24 cellular contexts compared by ENCODE assay signal in genomic region chr1:150663322-150663721, GRCh38. TPM values are rescaled to one million over a fixed set of nuclear protein-coding genes. Genes with fewer than 3 reads are reported as not detected.
A peak's percentile ranks its signal among the peaks of the same experiment; 100 is the strongest.
DNase-seq lines count a peak whose midpoint lies in the region; ATAC-seq, FAIRE-seq and TF ChIP-seq lines count a peak whose summit lies in the region.
"Had no signal": no experiment of that assay in that cellular context is flagged by ENCODE, and none has a peak within 500 bp of the region (broad histone marks: within the 10 kb centered on the region; RNA-seq: fewer than 3 reads in every experiment).

No MANE protein-coding gene starts in this region.

- H3K23ac ChIP-seq in IMR-90 (ENCODE audit: low read depth, low read length), result no peak overlapping the region

- H3K79me2 ChIP-seq in HepG2 (ENCODE audit: insufficient read depth, low read length) (no peaks in the 10 kb centered on the region), osteoblast (ENCODE audit: insufficient read depth, low read length) (no peaks in the 10 kb centered on the region)

- TF ChIP-seq POLR2A in HepG2 (IDR thresholded peaks at IDR 0.05; ENCODE audit: insufficient read depth in 1 of 2, low read depth in 2 of 2, low read length in 2 of 2) (no peak), right lobe of liver (IDR thresholded peaks at IDR 0.05) (no peak), IMR-90 (IDR thresholded peaks at IDR 0.05; ENCODE audit: low read depth, low read length) (no peak)

- H2AFZ ChIP-seq in HepG2 (ENCODE audit: low read length) (no peak overlapping the region), IMR-90 (replicated peaks; ENCODE audit: low read length, poor library complexity) (no peak overlapping the region), osteoblast (ENCODE audit: low read length) (no peak overlapping the region)

- no peak for TF ChIP-seq RAD21 in HepG2 (CRISPR knock-in tag; IDR thresholded peaks at IDR 0.05)
- no peak for TF ChIP-seq RAD21 in IMR-90 (IDR thresholded peaks at IDR 0.05; ENCODE audit: low read length)

- no peak overlapping the region for H3K4ac ChIP-seq in IMR-90 (ENCODE audit: low read depth, low read length)

- H3K36me3 ChIP-seq in HepG2 (replicated peaks in 1 of 2; ENCODE audit: control insufficient read depth in 1 of 2, insufficient read depth in 2 of 2, low read length in 2 of 2) (peaks cover 2 to 18% of the 10 kb centered on the region in 2 experiments; a peak in 3 of 5 replicates), right lobe of liver (peaks cover 0 to 18% (median 3%) of the 10 kb centered on the region in 4 donors), IMR-90 (ENCODE audit: control insufficient read depth, insufficient read depth, low read length) (peaks cover 8% of the 10 kb centered on the region), endodermal cell (ENCODE audit: control insufficient read depth, insufficient read depth, low read length) (peaks cover 64% of the 10 kb centered on the region), osteoblast (ENCODE audit: insufficient read depth, low read length) (peaks cover 6% of the 10 kb centered on the region), lower lobe of right lung (peaks cover 51% of the 10 kb centered on the region)

- H4K8ac ChIP-seq in IMR-90 (ENCODE audit: low read depth in 2 of 2, low read length in 2 of 2), result no peak overlapping the region

- no peak overlapping the region for H3K4me3 Mint-ChIP-seq in endodermal cell
- H3K4me3 Mint-ChIP-seq: CD4-positive, alpha-beta memory T cell had no signal

- POLR2A ChIA-PET in HepG2 (lab: Yijun Ruan, JAX) (no interaction called here), IMR-90 (lab: Charles Lee; ENCODE audit: unreplicated experiment) (no interaction called here)

- no peak overlapping the region for H2BK5ac ChIP-seq in IMR-90 (ENCODE audit: low read depth, low read length, poor library complexity, severe bottlenecking)

- TF ChIP-seq CTCF in HepG2 (CRISPR knock-in tag; IDR thresholded peaks at IDR 0.05) (no peak), right lobe of liver (IDR thresholded peaks at IDR 0.05) (no peak), IMR-90 (conservative IDR thresholded peaks at IDR 0.05; ENCODE audit: low read depth, low read length) (no peak), endodermal cell (conservative IDR thresholded peaks at IDR 0.05) (no peak), osteoblast (IDR thresholded peaks at IDR 0.05; ENCODE audit: extremely low read depth, low read depth, low read length) (no peak), lower lobe of right lung (IDR thresholded peaks at IDR 0.05) (no peak)

- peaks cover 72% of the 10 kb centered on the region for H3K36me3 Mint-ChIP-seq in endodermal cell (ENCODE audit: low read depth)

- no peak for ATAC-seq in HepG2
- ATAC-seq in right lobe of liver, result no peak
- ATAC-seq in IMR-90 (ENCODE audit: low read depth), result no peak
- no peak for ATAC-seq in lower lobe of right lung
- ATAC-seq in HG03139 (IDR thresholded peaks at IDR 0.05; ENCODE audit: unreplicated experiment), result no peak
- ATAC-seq: HCT116 had no signal

- H4K5ac ChIP-seq in IMR-90 (ENCODE audit: low read depth, low read length), result no peak overlapping the region

- H3K9me3 ChIP-seq in HepG2 (ENCODE audit: low read length) (no peaks in the 10 kb centered on the region), right lobe of liver (no peaks in the 10 kb centered on the region), IMR-90 (ENCODE audit: control insufficient read depth, insufficient read depth, low read length) (no peaks in the 10 kb centered on the region), endodermal cell (ENCODE audit: control insufficient read depth, low read length) (peaks cover 33% of the 10 kb centered on the region), osteoblast (ENCODE audit: low read depth, low read length) (no peaks in the 10 kb centered on the region), lower lobe of right lung (no peaks in the 10 kb centered on the region)

- dilution Hi-C loops in IMR-90 (cut with HindIII; ENCODE audit: low sequenced_read_pairs, unreplicated experiment), result no loop called here

- intact Hi-C loops in HepG2 (cut with micrococcal nuclease; ENCODE audit: unreplicated experiment), result no loop called here
- intact Hi-C loops in right lobe of liver (cut with DNase I), result no loop called here
- intact Hi-C loops in IMR-90 (cut with micrococcal nuclease), result no loop called here
- intact Hi-C loops in lower lobe of right lung (cut with DNase I), result no loop called here

- no peaks in the 10 kb centered on the region for H3K27me3 Mint-ChIP-seq in endodermal cell (ENCODE audit: insufficient read depth)
- H3K27me3 Mint-ChIP-seq: CD4-positive, alpha-beta memory T cell had no signal

- 90% methylated on average over 8 of the region's 8 CpGs for WGBS in HepG2 (ENCODE audit: low lambda C conversion rate)
- WGBS in right lobe of liver (ENCODE audit: insufficient coverage, low coverage, low lambda C conversion rate, missing lambda C conversion rate), result 88% methylated on average over 8 of the region's 8 CpGs
- WGBS in IMR-90 (ENCODE audit: extremely low coverage in 2 of 2, insufficient read length in 1 of 2), 2 experiments, result no CpG with 5 or more reads among the region's 8 CpGs
- 92 to 96% methylated on average over 7 to 8 of the region's 8 CpGs for WGBS in endodermal cell (ENCODE audit: insufficient coverage in 1 of 2, insufficient read length in 1 of 2), 2 experiments

- DNase-seq in HepG2 (ENCODE audit: low spot score), result no peak
- no peak for DNase-seq in right lobe of liver
- no peak for DNase-seq in IMR-90
- no peak for DNase-seq in endodermal cell
- peak; percentile 25 for DNase-seq in osteoblast (ENCODE audit: insufficient read length, low spot score, missing footprints)
- DNase-seq in lower lobe of right lung, result no peak
- DNase-seq in SIG-M5 (lab: John Stamatoyannopoulos, UW), result no peak
- DNase-seq: 8988T; C1 segment of cervical spinal cord; Calu3; CD4-positive, alpha-beta memory T cell; COR-L47; DMS53; DMS79 treated with DMSO at 0.1 percent for 48 hours; GF-D8; GOT3; H7 had no signal

- no peak overlapping the region for H2BK20ac ChIP-seq in IMR-90 (ENCODE audit: low read depth, low read length)

- peaks cover 23% of the 10 kb centered on the region for H3K9me3 Mint-ChIP-seq in endodermal cell
- H3K9me3 Mint-ChIP-seq: CD4-positive, alpha-beta memory T cell had no signal

- no peak overlapping the region for H2BK15ac ChIP-seq in IMR-90 (ENCODE audit: low read depth, low read length)

- H3K27ac ChIP-seq in HepG2 (ENCODE audit: extremely low read length, insufficient read depth, low read length), result no peak overlapping the region
- H3K27ac ChIP-seq in right lobe of liver, result no peak overlapping the region
- H3K27ac ChIP-seq in IMR-90 (ENCODE audit: insufficient read depth, low read length), result no peak overlapping the region
- H3K27ac ChIP-seq in endodermal cell (ENCODE audit: low read depth, low read length), result no peak overlapping the region
- no peak overlapping the region for H3K27ac ChIP-seq in osteoblast (ENCODE audit: low read depth, low read length)
- H3K27ac ChIP-seq in lower lobe of right lung, result no peak overlapping the region

- H3K4me3 ChIP-seq in HepG2 (replicated peaks in 1 of 3; ENCODE audit: insufficient read depth in 1 of 3, low read depth in 2 of 3, low read length in 3 of 3) (no peak overlapping the region), right lobe of liver (no peak overlapping the region), IMR-90 (ENCODE audit: insufficient read depth, low read depth, low read length) (no peak overlapping the region), endodermal cell (ENCODE audit: low read length) (no peak overlapping the region), osteoblast (ENCODE audit: insufficient read depth, low read length) (no peak overlapping the region), lower lobe of right lung (no peak overlapping the region)

- peak overlapping the region; percentile 56 for H3K27ac Mint-ChIP-seq in endodermal cell

- no peak overlapping the region for H2AK5ac ChIP-seq in IMR-90 (ENCODE audit: low read depth, low read length)

- no peak overlapping the region for H3K56ac ChIP-seq in IMR-90 (ENCODE audit: extremely low read depth, insufficient read depth, low read length)

- no peak overlapping the region for H3K18ac ChIP-seq in IMR-90 (ENCODE audit: low read depth, low read length)

- no peak overlapping the region for H2AK9ac ChIP-seq in IMR-90 (replicated peaks; ENCODE audit: low read depth, low read length, poor library complexity)

- H4K91ac ChIP-seq in IMR-90 (ENCODE audit: insufficient read depth, low read depth, low read length), result no peak overlapping the region

- H4K20me1 ChIP-seq in HepG2 (ENCODE audit: insufficient read depth, low read length) (no peaks in the 10 kb centered on the region), IMR-90 (ENCODE audit: insufficient read depth, low read length) (no peaks in the 10 kb centered on the region), osteoblast (ENCODE audit: insufficient read depth, low read length) (no peaks in the 10 kb centered on the region)

- in situ Hi-C loops in HepG2 (cut with HindIII; ENCODE audit: extremely low pct_ligation_motif_present, low pct_unique_long_range_greater_than_20kb), result no loop called here
- in situ Hi-C loops in IMR-90 (cut with MboI; ENCODE audit: low sequenced_read_pairs), result no loop called here

- H3K27me3 ChIP-seq in HepG2 (ENCODE audit: control insufficient read depth in 1 of 2, insufficient read depth in 2 of 2, low read length in 2 of 2) (no peaks in the 10 kb centered on the region), right lobe of liver (no peaks in the 10 kb centered on the region), IMR-90 (ENCODE audit: control insufficient read depth, insufficient read depth, low read length) (no peaks in the 10 kb centered on the region), endodermal cell (ENCODE audit: control insufficient read depth, insufficient read depth, low read length, poor library complexity, severe bottlenecking) (no peaks in the 10 kb centered on the region), osteoblast (ENCODE audit: insufficient read depth, low read length) (no peaks in the 10 kb centered on the region), lower lobe of right lung (ENCODE audit: low read depth) (no peaks in the 10 kb centered on the region)

- FAIRE-seq in HepG2 (lab: Jason Lieb, UNC), result no peak
- FAIRE-seq: GM12891, GM18507 had no signal

- BruUV-seq in HepG2 (replicated peaks; lab: Mats Ljungman, UMichigan) (no TSS peak), IMR-90 (replicated peaks; lab: Mats Ljungman, UMichigan) (no TSS peak)

- H3K14ac ChIP-seq in IMR-90 (replicated peaks; ENCODE audit: low read depth, low read length), result no peak overlapping the region

- H2BK120ac ChIP-seq in IMR-90 (ENCODE audit: low read depth, low read length), result no peak overlapping the region

- H3K4me1 ChIP-seq in HepG2 (ENCODE audit: insufficient read depth, low read length) (peaks cover 15% of the 10 kb centered on the region), right lobe of liver (peaks cover 0 to 12% (median 5%) of the 10 kb centered on the region in 4 donors), IMR-90 (ENCODE audit: control insufficient read depth, insufficient read depth, low read length) (no peaks in the 10 kb centered on the region), endodermal cell (ENCODE audit: control insufficient read depth, insufficient read depth, low read length) (no peaks in the 10 kb centered on the region), osteoblast (ENCODE audit: insufficient read depth, low read length) (no peaks in the 10 kb centered on the region), lower lobe of right lung (no peaks in the 10 kb centered on the region)

- H3K4me2 ChIP-seq in HepG2 (ENCODE audit: low read depth, low read length), result no peak overlapping the region
- no peak overlapping the region for H3K4me2 ChIP-seq in IMR-90 (ENCODE audit: low read depth, low read length)
- H3K4me2 ChIP-seq in osteoblast (ENCODE audit: insufficient read depth, low read length), result no peak overlapping the region

- H3K9ac ChIP-seq in HepG2 (ENCODE audit: insufficient read depth, low read depth, low read length), result no peak overlapping the region
- no peak overlapping the region for H3K9ac ChIP-seq in IMR-90 (ENCODE audit: low read depth, low read length)
- no peak overlapping the region for H3K9ac ChIP-seq in endodermal cell (ENCODE audit: extremely low read depth, low read length, poor library complexity, severe bottlenecking)

- H3K4me1 Mint-ChIP-seq in endodermal cell, result no peaks in the 10 kb centered on the region

- TF ChIP-seq EP300 in HepG2 (IDR thresholded peaks at IDR 0.05; ENCODE audit: low read depth in 2 of 2, low read length in 2 of 2) (no peak), HepG2 (CRISPR knock-in tag; IDR thresholded peaks at IDR 0.05; ENCODE audit: borderline replicate concordance) (no peak)

- H3K9me1 ChIP-seq in IMR-90 (ENCODE audit: insufficient read depth, low read length), result no peaks in the 10 kb centered on the region

- 0 out of 4 replicates have a peak, but pooled peaks cover 0 to under 1% of the 10 kb centered on the region in 2 experiments for H3K79me1 ChIP-seq in IMR-90 (ENCODE audit: low read depth in 1 of 2, low read length in 2 of 2)

- CTCF ChIA-PET in HepG2 (lab: Yijun Ruan, JAX; ENCODE audit: low intra/inter-chr PET ratio, low total read pairs), result no interaction called here
- CTCF ChIA-PET in IMR-90 (lab: Yijun Ruan, JAX), result no interaction called here

RNA-seq across cellular contexts. Expression of gene GOLPH3L, which starts 33.6 kb away (rescaled TPM):
- total RNA-seq in HepG2 (2016; rRNA removed; fragmentation: Illumina TruSeq; extraction: Trizol) (12.8 and 19.3 TPM in 2 replicates), right lobe of liver (10 to 100 TPM in 4 of 6 experiments, 1 to 10 TPM in 2; 4.1 to 15.3 (median 11.2) TPM), IMR-90 (2012; rRNA removed) (9.5 and 11.7 TPM in 2 replicates), endodermal cell (10 to 100 TPM; 45.1 to 45.2 TPM), osteoblast (17.0 and 18.0 TPM in 2 replicates), lower lobe of right lung (32.5 TPM)
- total RNA-seq in HepG2 (2016; cell fraction: cytosol; rRNA removed; fragmentation: Illumina TruSeq; extraction: Trizol; ENCODE audit: low read depth), result 3.3 and 4.3 TPM in 2 replicates
- 12.3 and 19.1 TPM in 2 replicates for total RNA-seq in HepG2 (2016; cell fraction: insoluble cytoplasmic fraction; rRNA removed; fragmentation: Illumina TruSeq; extraction: Trizol)
- total RNA-seq in HepG2 (2016; cell fraction: membrane; rRNA removed; fragmentation: Illumina TruSeq; extraction: Trizol), result 8.7 and 9.3 TPM in 2 replicates
- total RNA-seq in HepG2 (2016; cell fraction: nucleus; rRNA removed; fragmentation: Illumina TruSeq; extraction: Trizol), result 7.7 and 10.1 TPM in 2 replicates
- polyA plus RNA-seq in HepG2 (2011; rRNA removed) (6.6 and 8.2 TPM in 2 replicates), IMR-90 (2012; rRNA removed) (8.7 and 11.0 TPM in 2 replicates)
- polyA plus RNA-seq in HepG2 (2011; cell fraction: cytosol; rRNA removed), result 4.6 and 5.6 TPM in 2 replicates
- polyA plus RNA-seq in HepG2 (2011; cell fraction: nucleus; rRNA removed), result 1.5 and 2.1 TPM in 2 replicates
- polyA plus RNA-seq in HepG2 (2012), result 9.0 and 11.6 TPM in 2 replicates
- 1.8 and 2.2 TPM in 2 replicates for polyA plus RNA-seq in HepG2 (2016; cell fraction: cytosol; fragmentation: Illumina TruSeq; extraction: Trizol; ENCODE audit: low read depth)
- polyA plus RNA-seq in HepG2 (2016; cell fraction: insoluble cytoplasmic fraction; fragmentation: Illumina TruSeq; extraction: Trizol; ENCODE audit: low read depth), result 23.2 and 27.6 TPM in 2 replicates
- polyA plus RNA-seq in HepG2 (2016; cell fraction: membrane; fragmentation: Illumina TruSeq; extraction: Trizol; ENCODE audit: low read depth), result 5.9 and 6.0 TPM in 2 replicates
- polyA plus RNA-seq in HepG2 (2016; cell fraction: nucleus; fragmentation: Illumina TruSeq; extraction: Trizol; ENCODE audit: insufficient read depth, low read depth), result 12.1 and 14.1 TPM in 2 replicates
- polyA minus RNA-seq in HepG2 (2011; rRNA and poly(A)+ RNA removed; ENCODE audit: low replicate concordance), result 6.3 and 11.8 TPM in 2 replicates
- 12.8 and 15.2 TPM in 2 replicates for polyA minus RNA-seq in HepG2 (2011; cell fraction: cytosol; rRNA and poly(A)+ RNA removed)
- polyA minus RNA-seq in HepG2 (2011; cell fraction: nucleus; rRNA and poly(A)+ RNA removed), result 9.5 and 12.3 TPM in 2 replicates
- polyA plus RNA-seq in IMR-90 (2012; cell fraction: cytosol; rRNA removed), result 2.1 and 2.3 TPM in 2 replicates
- polyA plus RNA-seq in IMR-90 (2012; cell fraction: nucleus; rRNA removed; ENCODE audit: low replicate concordance), result 0.69 and 5.6 TPM in 2 replicates
- 26.9 TPM for polyA plus RNA-seq in endodermal cell (2013, experiment 1 of 2)
- 25.6 TPM for polyA plus RNA-seq in endodermal cell (2013, experiment 2 of 2)

RNA-seq across cellular contexts. Expression of gene ENSA, which starts 33.9 kb away (rescaled TPM):
- 111 and 137 TPM in 2 replicates for total RNA-seq in HepG2 (2016; rRNA removed; fragmentation: Illumina TruSeq; extraction: Trizol)
- total RNA-seq in HepG2 (2016; cell fraction: cytosol; rRNA removed; fragmentation: Illumina TruSeq; extraction: Trizol; ENCODE audit: low read depth), result 32.7 and 33.3 TPM in 2 replicates
- total RNA-seq in HepG2 (2016; cell fraction: insoluble cytoplasmic fraction; rRNA removed; fragmentation: Illumina TruSeq; extraction: Trizol), result 104 and 136 TPM in 2 replicates
- total RNA-seq in HepG2 (2016; cell fraction: membrane; rRNA removed; fragmentation: Illumina TruSeq; extraction: Trizol), result 71.0 and 79.7 TPM in 2 replicates
- 59.2 and 64.7 TPM in 2 replicates for total RNA-seq in HepG2 (2016; cell fraction: nucleus; rRNA removed; fragmentation: Illumina TruSeq; extraction: Trizol)
- polyA plus RNA-seq in HepG2 (2011; rRNA removed), result 54.5 and 55.1 TPM in 2 replicates
- 35.3 and 39.9 TPM in 2 replicates for polyA plus RNA-seq in HepG2 (2011; cell fraction: cytosol; rRNA removed)
- 18.3 and 19.1 TPM in 2 replicates for polyA plus RNA-seq in HepG2 (2011; cell fraction: nucleus; rRNA removed)
- polyA plus RNA-seq in HepG2 (2012), result 68.7 and 69.6 TPM in 2 replicates
- polyA plus RNA-seq in HepG2 (2016; cell fraction: cytosol; fragmentation: Illumina TruSeq; extraction: Trizol; ENCODE audit: low read depth), result 46.8 and 50.7 TPM in 2 replicates
- polyA plus RNA-seq in HepG2 (2016; cell fraction: insoluble cytoplasmic fraction; fragmentation: Illumina TruSeq; extraction: Trizol; ENCODE audit: low read depth), result 203 and 211 TPM in 2 replicates
- polyA plus RNA-seq in HepG2 (2016; cell fraction: membrane; fragmentation: Illumina TruSeq; extraction: Trizol; ENCODE audit: low read depth), result 87.0 and 96.1 TPM in 2 replicates
- polyA plus RNA-seq in HepG2 (2016; cell fraction: nucleus; fragmentation: Illumina TruSeq; extraction: Trizol; ENCODE audit: insufficient read depth, low read depth), result 97.2 and 103 TPM in 2 replicates
- 25.8 and 53.2 TPM in 2 replicates for polyA minus RNA-seq in HepG2 (2011; rRNA and poly(A)+ RNA removed; ENCODE audit: low replicate concordance)
- polyA minus RNA-seq in HepG2 (2011; cell fraction: cytosol; rRNA and poly(A)+ RNA removed), result 16.0 and 18.2 TPM in 2 replicates
- polyA minus RNA-seq in HepG2 (2011; cell fraction: nucleus; rRNA and poly(A)+ RNA removed), result 34.9 and 47.6 TPM in 2 replicates
- total RNA-seq in right lobe of liver, result 100 to 1,000 TPM in 2 of 6 experiments, 10 to 100 TPM in 4; 60.4 to 166 (median 71.2) TPM
- 53.2 and 62.8 TPM in 2 replicates for total RNA-seq in IMR-90 (2012; rRNA removed)
- polyA plus RNA-seq in IMR-90 (2012; rRNA removed), result 89.4 and 96.5 TPM in 2 replicates
- polyA plus RNA-seq in IMR-90 (2012; cell fraction: cytosol; rRNA removed), result 15.3 and 27.8 TPM in 2 replicates
- polyA plus RNA-seq in IMR-90 (2012; cell fraction: nucleus; rRNA removed; ENCODE audit: low replicate concordance), result 6.4 and 30.3 TPM in 2 replicates
- 100 to 1,000 TPM; 266 to 364 TPM for total RNA-seq in endodermal cell
- 140 TPM for polyA plus RNA-seq in endodermal cell (2013, experiment 1 of 2)
- 146 TPM for polyA plus RNA-seq in endodermal cell (2013, experiment 2 of 2)
- total RNA-seq in osteoblast, result 63.1 and 66.6 TPM in 2 replicates
- total RNA-seq in lower lobe of right lung, result 172 TPM

RNA-seq across cellular contexts. Expression of gene HORMAD1, which starts 57.4 kb away (rescaled TPM):
- total RNA-seq in HepG2 (2016; rRNA removed; fragmentation: Illumina TruSeq; extraction: Trizol), result not detected in 2 replicates
- total RNA-seq in HepG2 (2016; cell fraction: cytosol; rRNA removed; fragmentation: Illumina TruSeq; extraction: Trizol; ENCODE audit: low read depth), result not detected in 2 replicates
- total RNA-seq in HepG2 (2016; cell fraction: insoluble cytoplasmic fraction; rRNA removed; fragmentation: Illumina TruSeq; extraction: Trizol), result not detected in 2 replicates
- total RNA-seq in HepG2 (2016; cell fraction: membrane; rRNA removed; fragmentation: Illumina TruSeq; extraction: Trizol), result not detected in 2 replicates
- not detected in 2 replicates for total RNA-seq in HepG2 (2016; cell fraction: nucleus; rRNA removed; fragmentation: Illumina TruSeq; extraction: Trizol)
- not detected in 2 replicates for polyA plus RNA-seq in HepG2 (2011; rRNA removed)
- polyA plus RNA-seq in HepG2 (2011; cell fraction: cytosol; rRNA removed), result not detected in 2 replicates
- not detected in 2 replicates for polyA plus RNA-seq in HepG2 (2011; cell fraction: nucleus; rRNA removed)
- polyA plus RNA-seq in HepG2 (2012), result not detected in 2 replicates
- not detected in 2 replicates for polyA plus RNA-seq in HepG2 (2016; cell fraction: cytosol; fragmentation: Illumina TruSeq; extraction: Trizol; ENCODE audit: low read depth)
- not detected in 2 replicates for polyA plus RNA-seq in HepG2 (2016; cell fraction: insoluble cytoplasmic fraction; fragmentation: Illumina TruSeq; extraction: Trizol; ENCODE audit: low read depth)
- polyA plus RNA-seq in HepG2 (2016; cell fraction: membrane; fragmentation: Illumina TruSeq; extraction: Trizol; ENCODE audit: low read depth), result not detected in 2 replicates
- not detected in 2 replicates for polyA plus RNA-seq in HepG2 (2016; cell fraction: nucleus; fragmentation: Illumina TruSeq; extraction: Trizol; ENCODE audit: insufficient read depth, low read depth)
- polyA minus RNA-seq in HepG2 (2011; rRNA and poly(A)+ RNA removed; ENCODE audit: low replicate concordance), result 1.1 TPM in 1 of 2 replicates, not detected in the other
- polyA minus RNA-seq in HepG2 (2011; cell fraction: cytosol; rRNA and poly(A)+ RNA removed), result not detected in 2 replicates
- not detected in 2 replicates for polyA minus RNA-seq in HepG2 (2011; cell fraction: nucleus; rRNA and poly(A)+ RNA removed)
- under 1 TPM in 3 of 6 experiments, not detected in 3; 0.22 to 0.47 (median 0.25) TPM for total RNA-seq in right lobe of liver
- not detected in 2 replicates for total RNA-seq in IMR-90 (2012; rRNA removed)
- polyA plus RNA-seq in IMR-90 (2012; rRNA removed), result not detected in 2 replicates
- not detected in 2 replicates for polyA plus RNA-seq in IMR-90 (2012; cell fraction: cytosol; rRNA removed)
- polyA plus RNA-seq in IMR-90 (2012; cell fraction: nucleus; rRNA removed; ENCODE audit: low replicate concordance), result not detected in 2 replicates
- not detected for total RNA-seq in endodermal cell
- not detected for polyA plus RNA-seq in endodermal cell (2013, experiment 1 of 2)
- polyA plus RNA-seq in endodermal cell (2013, experiment 2 of 2), result not detected
- total RNA-seq in osteoblast, result 0.36 and 0.59 TPM in 2 replicates
- 2.7 TPM for total RNA-seq in lower lobe of right lung
- total RNA-seq: A673, Calu3, Daoy, G401, H7 had no signal
- polyA plus RNA-seq: CD4-positive, alpha-beta memory T cell had no signal
